In the genomic region with DNA sequence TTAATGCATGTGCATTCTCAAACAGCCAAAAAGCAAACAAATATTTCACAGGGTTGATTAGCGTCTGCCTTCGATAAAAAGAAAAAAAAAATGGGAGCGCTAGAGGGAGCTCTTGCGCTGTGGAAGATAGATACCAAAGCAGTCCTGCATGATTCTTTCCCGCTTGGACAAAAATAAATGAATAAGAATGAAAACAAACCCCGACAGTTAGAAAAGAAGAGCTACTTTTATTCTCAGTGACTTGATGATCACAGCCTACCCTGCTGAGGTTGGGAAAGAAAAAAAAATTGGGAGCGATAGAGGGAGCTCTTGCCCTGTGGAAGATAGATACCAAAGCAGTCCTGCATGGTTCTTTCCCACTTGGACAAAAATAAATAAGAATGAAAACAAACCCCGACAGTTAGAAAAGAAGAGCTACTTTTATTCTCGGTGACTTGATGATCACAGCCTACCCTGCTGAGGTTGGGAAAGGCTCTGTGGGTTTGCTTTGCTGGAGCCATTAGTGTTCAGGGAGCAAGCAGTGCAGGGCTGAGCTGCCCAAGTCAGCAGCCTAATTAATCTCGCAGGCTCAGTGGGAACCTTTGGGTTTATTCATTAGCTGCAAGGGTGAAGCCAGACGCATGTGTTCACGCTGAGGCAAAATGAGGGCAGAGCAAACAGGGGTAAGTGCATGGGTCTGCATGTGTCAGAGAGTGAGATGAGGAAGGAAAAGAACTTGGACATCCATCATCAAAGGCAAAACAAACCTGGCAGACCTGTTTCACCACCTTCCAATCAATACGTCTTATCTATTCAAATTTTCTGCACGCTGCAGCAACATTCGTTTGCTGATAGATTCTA, we compare ENCODE assay signal across 8 cellular contexts.
DNase-seq lines count a peak whose midpoint lies in the region; ATAC-seq and TF ChIP-seq lines count a peak whose summit lies in the region.

No MANE protein-coding gene starts in this region.

- H3K27ac Mint-ChIP-seq in WTC11 = no peak overlapping the region

- POLR2A ChIA-PET in WTC11 (lab: Charles Lee) = interaction anchor here (0.6 kb wide), 1 partner anchor 73 kb away, joined by 6 read pairs; no protein-coding TSS in a partner anchor

- H3K4me3 Mint-ChIP-seq in WTC11 = peak overlapping the region; percentile 56

- TF ChIP-seq CTCF in cardiac muscle cell (IDR thresholded peaks at IDR 0.05; ENCODE audit: low read depth, low read length) = peak; percentile 49
- peak; percentile 38; the same call in 1 of the 2 replicates for TF ChIP-seq CTCF in LNCAP (IDR thresholded peaks at IDR 0.05)
- no peak for TF ChIP-seq CTCF in WTC11 (IDR thresholded peaks at IDR 0.05)

- peak; percentile 13 to 45 for DNase-seq in cardiac muscle cell (ENCODE audit: low read depth in 1 of 2, low spot score in 1 of 2)
- DNase-seq in Right ventricle myocardium superior = no peak
- no peak for DNase-seq in WTC11 (ENCODE audit: low spot score)
- peak; percentile 47 for DNase-seq in left kidney (ENCODE audit: low read depth, low spot score)
- no peak for DNase-seq in stimulated activated CD4-positive, alpha-beta T cell treated with anti-CD3 and anti-CD28 coated beads, Interleukin-1b, Interleukin-23, amount 100 ng/mL, for 48 hours

- peaks cover 15% of the 10 kb centered on the region for H3K4me1 Mint-ChIP-seq in WTC11

- H3K9me3 Mint-ChIP-seq in WTC11 = peaks cover 5% of the 10 kb centered on the region; the same call in 1 of the 2 replicates

- CTCF ChIA-PET in WTC11 (lab: Charles Lee) = interaction anchor here (0.7 to 1.8 kb wide), 16 partner anchors 9 to 1953 kb away, joined by 3 to 10 read pairs (median 4); no protein-coding TSS in a partner anchor

- H3K27ac ChIP-seq in cardiac muscle cell = no peak overlapping the region

- ATAC-seq in Right ventricle myocardium superior (ENCODE audit: poor library complexity) (no peak), WTC11 (peak; percentile 90), HG02798 (IDR thresholded peaks at IDR 0.05; ENCODE audit: poor library complexity, unreplicated experiment) (no peak), HG03039 (IDR thresholded peaks at IDR 0.05; ENCODE audit: unreplicated experiment) (no peak)

- peaks cover 5% of the 10 kb centered on the region for H3K4me1 ChIP-seq in cardiac muscle cell (ENCODE audit: low read depth)

- H3K9me3 ChIP-seq in cardiac muscle cell (ENCODE audit: low read depth) = no peaks in the 10 kb centered on the region

- H3K27me3 ChIP-seq in cardiac muscle cell = no peaks in the 10 kb centered on the region

- H3K4me3 ChIP-seq in cardiac muscle cell = peak overlapping the region; percentile 21

- H3K27me3 Mint-ChIP-seq in WTC11 (ENCODE audit: low read depth) = no peaks in the 10 kb centered on the region

- H3K36me3 Mint-ChIP-seq in WTC11 = no peaks in the 10 kb centered on the region; the same call in 1 of the 2 replicates

- H3K36me3 ChIP-seq in cardiac muscle cell = no peaks in the 10 kb centered on the region

- intact Hi-C loops in Right ventricle myocardium superior (cut with DNase I) = no loop called here

TF ChIP-seq in WTC11, 78 proteins besides CTCF, POLR2A, EP300 and RAD21:
- TF ChIP-seq ZNF512 (CRISPR knock-in tag; IDR thresholded peaks at IDR 0.05; ENCODE audit: borderline replicate concordance) (no peak), OVOL2 (CRISPR knock-in tag; IDR thresholded peaks at IDR 0.05; ENCODE audit: borderline replicate concordance) (no peak), TCF7 (CRISPR knock-in tag; IDR thresholded peaks at IDR 0.05; ENCODE audit: low read depth) (no peak), RORB (CRISPR knock-in tag; IDR thresholded peaks at IDR 0.05) (no peak), EMX1 (CRISPR knock-in tag; IDR thresholded peaks at IDR 0.05) (no peak), ATF6 (CRISPR knock-in tag; IDR thresholded peaks at IDR 0.05) (no peak), ZBTB21 (CRISPR knock-in tag; IDR thresholded peaks at IDR 0.05; ENCODE audit: borderline replicate concordance) (no peak)
- TF ChIP-seq, protein P1, sequence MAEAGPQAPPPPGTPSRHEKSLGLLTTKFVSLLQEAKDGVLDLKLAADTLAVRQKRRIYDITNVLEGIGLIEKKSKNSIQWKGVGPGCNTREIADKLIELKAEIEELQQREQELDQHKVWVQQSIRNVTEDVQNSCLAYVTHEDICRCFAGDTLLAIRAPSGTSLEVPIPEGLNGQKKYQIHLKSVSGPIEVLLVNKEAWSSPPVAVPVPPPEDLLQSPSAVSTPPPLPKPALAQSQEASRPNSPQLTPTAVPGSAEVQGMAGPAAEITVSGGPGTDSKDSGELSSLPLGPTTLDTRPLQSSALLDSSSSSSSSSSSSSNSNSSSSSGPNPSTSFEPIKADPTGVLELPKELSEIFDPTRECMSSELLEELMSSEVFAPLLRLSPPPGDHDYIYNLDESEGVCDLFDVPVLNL (CRISPR knock-in tag; IDR thresholded peaks at IDR 0.05; ENCODE audit: borderline replicate concordance, low read depth) = no peak

Comparison
In these comparisons a context has a peak if more than half of its experiments do, and no peak if none do; other contexts are left out.
1. DNase-seq: peak in cardiac muscle cell (2 of 2) and left kidney (single experiment); none in Right ventricle myocardium superior (single experiment), WTC11 (single experiment) and stimulated activated CD4-positive, alpha-beta T cell treated with anti-CD3 and anti-CD28 coated beads, Interleukin-1b, Interleukin-23, amount 100 ng/mL, for 48 hours (single experiment).